8 cellular contexts compared by ENCODE assay signal in the genomic region with DNA sequence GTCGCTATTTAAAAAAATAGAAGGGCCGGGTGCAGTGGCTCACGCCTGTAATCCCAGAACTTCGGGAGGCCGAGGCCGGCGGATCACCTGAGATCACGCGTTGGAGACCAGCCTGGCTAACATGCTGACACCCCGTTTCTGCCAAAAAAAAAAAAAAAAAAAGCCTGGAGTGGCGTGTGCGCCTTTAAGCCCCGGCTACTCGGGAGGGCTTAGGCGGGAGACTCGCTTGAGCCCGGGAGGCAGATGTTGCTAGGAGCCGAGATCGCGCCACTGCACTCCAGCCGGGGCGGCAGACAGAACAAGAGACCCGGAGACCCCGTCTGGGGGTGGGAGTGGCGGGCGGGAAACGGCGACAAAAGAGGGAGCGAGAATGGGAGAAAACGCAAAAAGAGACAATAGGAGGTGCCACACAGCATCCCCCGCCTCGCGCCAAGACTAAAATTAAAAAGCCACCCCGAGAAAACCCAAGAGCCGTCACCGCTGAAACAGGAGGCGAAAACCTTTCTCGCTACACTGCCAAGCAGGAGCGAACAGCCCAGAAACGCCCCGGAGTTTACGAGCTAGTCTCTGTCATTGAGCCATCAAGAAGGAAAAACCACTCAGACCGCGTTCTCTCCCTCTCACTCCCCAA. TPM values are rescaled to one million over a fixed set of nuclear protein-coding genes. Genes with fewer than 3 reads are reported as not detected.
DNase-seq lines count a peak whose midpoint lies in the region; ATAC-seq, FAIRE-seq and TF ChIP-seq lines count a peak whose summit lies in the region.
"Not testable (repeated sequence)": the region's sequence is repeated elsewhere in the genome, so short reads cannot be mapped to it uniquely, and the experiment has no call there.

No MANE protein-coding gene starts in this region.

- H3K4me1 ChIP-seq in colonic mucosa = not testable (repeated sequence)

- not testable (repeated sequence) for H3K9me3 ChIP-seq in colonic mucosa

- peak overlapping the region; percentile 84 for H3K27ac Mint-ChIP-seq in T-helper 1 cell treated with Interleukin-12 subunit alpha and Interleukin-12 subunit beta and Interleukin-4 antibody, amounts not matched to agents 30 μg/mL and 1 μg/mL, for 36 hours
- peak overlapping the region; percentile 95 for H3K27ac Mint-ChIP-seq in stimulated activated naive CD8-positive, alpha-beta T cell treated with anti-CD3 and anti-CD28 coated beads, Interleukin-15, Interleukin-2, amounts not matched to agents 100 ng/mL and 50 ng/mL, for 24 hours

- DNase-seq in GM12892 (ENCODE audit: insufficient read length) = not testable (repeated sequence)
- peak; percentile 70 for DNase-seq in activated T-cell treated with anti-CD3 and anti-CD28 coated beads, Interleukin-2, amount 50 U/mL, for 1 hour
- DNase-seq in colonic mucosa = peak; percentile 90
- peak; percentile 86 to 87 for DNase-seq in lower leg skin (ENCODE audit: low spot score in 2 of 2)
- DNase-seq in stimulated activated CD4-positive, alpha-beta T cell treated with anti-CD3 and anti-CD28 coated beads, Interleukin-12 subunit alpha, Interleukin-12 subunit beta, amount 100 ng/mL, for 48 hours (ENCODE audit: low read depth in 2 of 3, low spot score in 1 of 3) = peak; percentile 81 to 92 (median 82)

- H3K27ac ChIP-seq in colonic mucosa = peak overlapping the region; percentile 47

- intact Hi-C loops in colonic mucosa (cut with DNase I); lower leg skin (cut with DNase I; ENCODE audit: low total_unique reads): not testable (repeated sequence)

- TF ChIP-seq CTCF in colonic mucosa (IDR thresholded peaks at IDR 0.05); lower leg skin (IDR thresholded peaks at IDR 0.05): not testable (repeated sequence)

- H3K4me3 ChIP-seq in colonic mucosa; lower leg skin (ENCODE audit: low read depth, poor library complexity, severe bottlenecking): not testable (repeated sequence)

- peak overlapping the region; percentile 37 for H3K4me3 Mint-ChIP-seq in T-helper 1 cell treated with Interleukin-12 subunit alpha and Interleukin-12 subunit beta and Interleukin-4 antibody, amounts not matched to agents 30 μg/mL and 1 μg/mL, for 36 hours
- peak overlapping the region; percentile 75 for H3K4me3 Mint-ChIP-seq in stimulated activated naive CD8-positive, alpha-beta T cell treated with anti-CD3 and anti-CD28 coated beads, Interleukin-15, Interleukin-2, amounts not matched to agents 100 ng/mL and 50 ng/mL, for 24 hours

- not testable (repeated sequence) for H3K36me3 Mint-ChIP-seq in T-helper 1 cell treated with Interleukin-12 subunit alpha and Interleukin-12 subunit beta and Interleukin-4 antibody, amounts not matched to agents 30 μg/mL and 1 μg/mL, for 36 hours (ENCODE audit: low read depth); stimulated activated naive CD8-positive, alpha-beta T cell treated with anti-CD3 and anti-CD28 coated beads, Interleukin-15, Interleukin-2, amounts not matched to agents 100 ng/mL and 50 ng/mL, for 24 hours (ENCODE audit: low read depth)

- not testable (repeated sequence) for H3K9ac ChIP-seq in colonic mucosa (ENCODE audit: low read depth in 2 of 2, low read length in 2 of 2)

- peak; percentile 63; the same call in 1 of the 2 replicates for TF ChIP-seq POLR2A in GM12892 (IDR thresholded peaks at IDR 0.05; ENCODE audit: low read depth, low read length)
- TF ChIP-seq POLR2A in lower leg skin (IDR thresholded peaks at IDR 0.05) = not testable (repeated sequence)

- WGBS in lower leg skin, 2 donors = 0% methylated on average over 10 to 32 of the region's 44 CpGs

- H3K27me3 Mint-ChIP-seq in T-helper 1 cell treated with Interleukin-12 subunit alpha and Interleukin-12 subunit beta and Interleukin-4 antibody, amounts not matched to agents 30 μg/mL and 1 μg/mL, for 36 hours (ENCODE audit: low read depth); stimulated activated naive CD8-positive, alpha-beta T cell treated with anti-CD3 and anti-CD28 coated beads, Interleukin-15, Interleukin-2, amounts not matched to agents 100 ng/mL and 50 ng/mL, for 24 hours: not testable (repeated sequence)

- ATAC-seq in HG02588 (IDR thresholded peaks at IDR 0.05; ENCODE audit: unreplicated experiment) = peak; percentile 25

- FAIRE-seq in GM12892 (lab: Jason Lieb, UNC) = not testable (repeated sequence)

- H3K4me1 Mint-ChIP-seq in T-helper 1 cell treated with Interleukin-12 subunit alpha and Interleukin-12 subunit beta and Interleukin-4 antibody, amounts not matched to agents 30 μg/mL and 1 μg/mL, for 36 hours (ENCODE audit: low read depth); stimulated activated naive CD8-positive, alpha-beta T cell treated with anti-CD3 and anti-CD28 coated beads, Interleukin-15, Interleukin-2, amounts not matched to agents 100 ng/mL and 50 ng/mL, for 24 hours (ENCODE audit: low read depth): not testable (repeated sequence)

- not testable (repeated sequence) for H3K27me3 ChIP-seq in colonic mucosa

- H3K36me3 ChIP-seq in colonic mucosa = not testable (repeated sequence)

- not testable (repeated sequence) for H3K9me3 Mint-ChIP-seq in T-helper 1 cell treated with Interleukin-12 subunit alpha and Interleukin-12 subunit beta and Interleukin-4 antibody, amounts not matched to agents 30 μg/mL and 1 μg/mL, for 36 hours; stimulated activated naive CD8-positive, alpha-beta T cell treated with anti-CD3 and anti-CD28 coated beads, Interleukin-15, Interleukin-2, amounts not matched to agents 100 ng/mL and 50 ng/mL, for 24 hours

RNA-seq across cellular contexts. Expression of gene GRAP, which starts 16.7 kb away (rescaled TPM):
- polyA plus RNA-seq in GM12892 (2012; ENCODE audit: missing spikeins) = 18.1 TPM
- 1 to 10 TPM in 1 of 2 donors, under 1 TPM in 1; 0.93 to 1.1 TPM for total RNA-seq in colonic mucosa
- total RNA-seq in lower leg skin = 1 to 10 TPM in 2 of 4 donors, under 1 TPM in 2; 0.55 to 3.5 (median 1.2) TPM

RNA-seq across cellular contexts. Expression of gene FAM83G, which starts 58.9 kb away (rescaled TPM):
- 3.2 TPM for polyA plus RNA-seq in GM12892 (2012; ENCODE audit: missing spikeins)
- total RNA-seq in colonic mucosa = 10 to 100 TPM; 24.4 to 24.8 TPM
- 100 to 1,000 TPM; 131 to 298 (median 190) TPM for total RNA-seq in lower leg skin

Comparison
In these comparisons a context has a peak if more than half of its experiments do, and no peak if none do; other contexts are left out.
1. RNA of gene FAM83G, which starts 58.9 kb away (total RNA-seq): 131 to 298 TPM in lower leg skin; 24.4 to 24.8 TPM in colonic mucosa; every median in the first group is over 4 times any median in the second.